8 cellular contexts compared by ENCODE assay signal in the genomic region with DNA sequence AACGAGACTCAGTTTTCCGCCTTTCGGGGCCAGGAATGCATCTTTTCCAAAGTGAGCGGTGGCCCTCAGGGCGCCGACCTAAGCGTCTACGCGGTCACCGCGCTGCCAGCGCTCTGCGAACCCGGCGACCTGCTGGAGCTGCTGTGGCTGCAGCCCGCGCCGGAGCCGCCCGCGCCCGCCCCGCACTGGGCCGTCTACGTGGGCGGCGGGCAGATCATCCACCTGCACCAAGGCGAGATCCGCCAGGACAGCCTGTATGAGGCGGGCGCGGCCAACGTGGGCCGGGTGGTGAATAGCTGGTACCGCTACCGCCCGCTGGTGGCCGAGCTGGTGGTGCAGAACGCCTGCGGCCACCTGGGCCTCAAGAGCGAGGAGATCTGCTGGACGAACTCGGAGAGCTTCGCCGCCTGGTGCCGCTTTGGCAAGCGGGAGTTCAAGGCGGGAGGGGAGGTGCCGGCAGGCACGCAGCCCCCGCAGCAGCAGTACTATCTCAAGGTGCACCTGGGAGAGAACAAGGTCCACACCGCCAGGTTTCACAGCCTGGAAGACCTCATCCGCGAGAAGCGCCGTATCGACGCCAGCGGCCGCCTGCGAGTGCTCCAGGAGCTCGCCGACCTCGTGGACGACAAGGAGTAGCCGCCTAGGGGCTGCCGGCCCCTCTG. TPM values are rescaled to one million over a fixed set of nuclear protein-coding genes. Genes with fewer than 3 reads are reported as not detected.
DNase-seq lines count a peak whose midpoint lies in the region; ATAC-seq, FAIRE-seq and TF ChIP-seq lines count a peak whose summit lies in the region.

No MANE protein-coding gene starts in this region.

- FAIRE-seq in keratinocyte (lab: Jason Lieb, UNC) = peak; percentile 66
- no peak for FAIRE-seq in GM19239 (lab: Jason Lieb, UNC)

- H3K4me1 ChIP-seq in GM23338 (ENCODE audit: insufficient read depth) (peaks cover 14% of the 10 kb centered on the region), keratinocyte (ENCODE audit: control insufficient read depth, extremely low read depth, insufficient read depth, low read length) (peaks cover 18% of the 10 kb centered on the region)

- H3K9me3 Mint-ChIP-seq in Calu3 (ENCODE audit: low read depth, unreplicated experiment) (no peaks in the 10 kb centered on the region), GM23338 (no peaks in the 10 kb centered on the region)

- H3K27ac ChIP-seq in GM23338 (ENCODE audit: low read depth) (no peak overlapping the region), keratinocyte (ENCODE audit: control insufficient read depth, insufficient read depth, low read length) (peak overlapping the region; percentile 68), skin epidermis (peak overlapping the region; percentile 35 to 91 (median 81))

- no TSS peak for BruUV-seq in Calu3 (replicated peaks; lab: Mats Ljungman, UMichigan)

- no peaks in the 10 kb centered on the region for H3K36me3 ChIP-seq in GM23338 (ENCODE audit: insufficient read depth)
- H3K36me3 ChIP-seq in keratinocyte (ENCODE audit: control insufficient read depth in 2 of 2, extremely low read depth in 1 of 2, insufficient read depth in 2 of 2, low read length in 2 of 2) = peaks cover 0 to 1% of the 10 kb centered on the region in 2 experiments

- no peaks in the 10 kb centered on the region for H3K9me1 ChIP-seq in keratinocyte (ENCODE audit: control insufficient read depth, extremely low read depth, insufficient read depth, low read length)

- peak overlapping the region; percentile 71 for H3K9ac ChIP-seq in keratinocyte (ENCODE audit: control insufficient read depth, extremely low read depth, insufficient read depth, low read length)

- no peaks in the 10 kb centered on the region for H3K27me3 Mint-ChIP-seq in Calu3 (ENCODE audit: unreplicated experiment)
- peaks cover 48% of the 10 kb centered on the region for H3K27me3 Mint-ChIP-seq in GM23338 (ENCODE audit: insufficient read depth, low read depth, poor library complexity)

- peak; percentile 91 for DNase-seq in Calu3
- DNase-seq in GM23338 (ENCODE audit: low spot score) = peak; percentile 89
- peak; percentile 89 for DNase-seq in NCI-H2227 (lab: John Stamatoyannopoulos, UW; ENCODE audit: unreplicated experiment)
- peak; percentile 8 for DNase-seq in cerebellar cortex (ENCODE audit: low spot score)
- DNase-seq in keratinocyte (ENCODE audit: low read depth, low spot score) = no peak
- no peak for DNase-seq in GM19239 (ENCODE audit: insufficient read length, low spot score)

- no peaks in the 10 kb centered on the region for H3F3A ChIP-seq in GM23338 (replicated peaks; ENCODE audit: low read depth)

- peak overlapping the region; percentile 91 for H2AFZ ChIP-seq in GM23338
- H2AFZ ChIP-seq in keratinocyte (ENCODE audit: control insufficient read depth, low read length) = peak overlapping the region; percentile 92

- intact Hi-C loops in Calu3 (cut with micrococcal nuclease; ENCODE audit: unreplicated experiment) = loop anchor here (2.0 to 5.0 kb wide), 5 partner anchors 228 to 1442 kb away; no protein-coding TSS in a partner anchor

- peak overlapping the region; percentile 64 for H3K27ac Mint-ChIP-seq in Calu3 (ENCODE audit: unreplicated experiment)
- H3K27ac Mint-ChIP-seq in GM23338 = no peak overlapping the region

- peak; percentile 63 for ATAC-seq in GM23338
- ATAC-seq in HG03139 (IDR thresholded peaks at IDR 0.05; ENCODE audit: unreplicated experiment) = no peak

- no peaks in the 10 kb centered on the region for H3K9me3 ChIP-seq in keratinocyte (ENCODE audit: control insufficient read depth, low read depth, low read length)

- H3K4me3 ChIP-seq in GM23338 (peak overlapping the region; percentile 77), keratinocyte (ENCODE audit: control insufficient read depth in 2 of 3, extremely low read depth in 1 of 3, insufficient read depth in 2 of 3, low read depth in 1 of 3, low read length in 3 of 3) (peak overlapping the region; percentile 67 to 91 (median 84)), skin epidermis (peak overlapping the region; percentile 44 to 61 (median 50))

- H3K4me2 ChIP-seq in GM23338 (peak overlapping the region; percentile 97), keratinocyte (ENCODE audit: control insufficient read depth, extremely low read depth, insufficient read depth, low read depth, low read length) (peak overlapping the region; percentile 97)

- CTCF ChIA-PET in Calu3 (lab: Charles Lee) = interaction anchor here (1.0 kb wide), 1 partner anchor 347 kb away, joined by 4 read pairs; no protein-coding TSS in a partner anchor

- H3K4me3 Mint-ChIP-seq in Calu3 (ENCODE audit: low read depth, unreplicated experiment) = peak overlapping the region; percentile 87
- H3K4me3 Mint-ChIP-seq in GM23338 = peak overlapping the region; percentile 81

- H3K4me1 Mint-ChIP-seq in Calu3 (ENCODE audit: low read depth, unreplicated experiment) (peaks cover 22% of the 10 kb centered on the region), GM23338 (peaks cover 27% of the 10 kb centered on the region)

- H3K9me2 ChIP-seq in GM23338 (ENCODE audit: insufficient read depth) = no peaks in the 10 kb centered on the region

- dilution Hi-C loops in keratinocyte (cut with MboI; ENCODE audit: extremely low pct_ligation_motif_present, low sequenced_read_pairs) = no loop called here

- H3K79me2 ChIP-seq in GM23338 (replicated peaks; ENCODE audit: insufficient read depth) (no peaks in the 10 kb centered on the region), keratinocyte (ENCODE audit: control insufficient read depth, insufficient read depth, low read length) (no peaks in the 10 kb centered on the region)

- no peaks in the 10 kb centered on the region for H4K20me1 ChIP-seq in GM23338 (replicated peaks; ENCODE audit: insufficient read depth)
- no peaks in the 10 kb centered on the region for H4K20me1 ChIP-seq in keratinocyte (ENCODE audit: control insufficient read depth, extremely low read depth, insufficient read depth, low read length)

- H3K36me3 Mint-ChIP-seq in Calu3 (ENCODE audit: insufficient read depth, unreplicated experiment) (peaks cover 40% of the 10 kb centered on the region), GM23338 (ENCODE audit: low read depth) (no peaks in the 10 kb centered on the region; the same call in 2 of the 3 replicates)

- H3K27me3 ChIP-seq in GM23338 (ENCODE audit: insufficient read depth) (peaks cover 77% of the 10 kb centered on the region), keratinocyte (ENCODE audit: control insufficient read depth, extremely low read depth, insufficient read depth, low read length) (peaks cover 12% of the 10 kb centered on the region)

- TF ChIP-seq CTCF in Calu3 (IDR thresholded peaks at IDR 0.05; ENCODE audit: unreplicated experiment) (peak; percentile 60), GM23338 (conservative IDR thresholded peaks at IDR 0.05; ENCODE audit: low read depth in 2 of 2) (peak; percentile 55 to 76), keratinocyte (optimal IDR thresholded peaks at IDR 0.05 in 1 of 3, IDR thresholded peaks at IDR 0.05 in 1 of 3, conservative IDR thresholded peaks at IDR 0.05 in 1 of 3; ENCODE audit: extremely low read depth in 1 of 3, insufficient read depth in 2 of 3, low read length in 3 of 3) (peak; percentile 71 to 93 (median 93))

TF ChIP-seq in GM23338, 12 proteins besides CTCF, POLR2A, EP300 and RAD21 (continues in another document):
- TF ChIP-seq, protein P1, sequence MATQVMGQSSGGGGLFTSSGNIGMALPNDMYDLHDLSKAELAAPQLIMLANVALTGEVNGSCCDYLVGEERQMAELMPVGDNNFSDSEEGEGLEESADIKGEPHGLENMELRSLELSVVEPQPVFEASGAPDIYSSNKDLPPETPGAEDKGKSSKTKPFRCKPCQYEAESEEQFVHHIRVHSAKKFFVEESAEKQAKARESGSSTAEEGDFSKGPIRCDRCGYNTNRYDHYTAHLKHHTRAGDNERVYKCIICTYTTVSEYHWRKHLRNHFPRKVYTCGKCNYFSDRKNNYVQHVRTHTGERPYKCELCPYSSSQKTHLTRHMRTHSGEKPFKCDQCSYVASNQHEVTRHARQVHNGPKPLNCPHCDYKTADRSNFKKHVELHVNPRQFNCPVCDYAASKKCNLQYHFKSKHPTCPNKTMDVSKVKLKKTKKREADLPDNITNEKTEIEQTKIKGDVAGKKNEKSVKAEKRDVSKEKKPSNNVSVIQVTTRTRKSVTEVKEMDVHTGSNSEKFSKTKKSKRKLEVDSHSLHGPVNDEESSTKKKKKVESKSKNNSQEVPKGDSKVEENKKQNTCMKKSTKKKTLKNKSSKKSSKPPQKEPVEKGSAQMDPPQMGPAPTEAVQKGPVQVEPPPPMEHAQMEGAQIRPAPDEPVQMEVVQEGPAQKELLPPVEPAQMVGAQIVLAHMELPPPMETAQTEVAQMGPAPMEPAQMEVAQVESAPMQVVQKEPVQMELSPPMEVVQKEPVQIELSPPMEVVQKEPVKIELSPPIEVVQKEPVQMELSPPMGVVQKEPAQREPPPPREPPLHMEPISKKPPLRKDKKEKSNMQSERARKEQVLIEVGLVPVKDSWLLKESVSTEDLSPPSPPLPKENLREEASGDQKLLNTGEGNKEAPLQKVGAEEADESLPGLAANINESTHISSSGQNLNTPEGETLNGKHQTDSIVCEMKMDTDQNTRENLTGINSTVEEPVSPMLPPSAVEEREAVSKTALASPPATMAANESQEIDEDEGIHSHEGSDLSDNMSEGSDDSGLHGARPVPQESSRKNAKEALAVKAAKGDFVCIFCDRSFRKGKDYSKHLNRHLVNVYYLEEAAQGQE (IDR thresholded peaks at IDR 0.05; ENCODE audit: unreplicated experiment) = no peak
- TF ChIP-seq NANOG (IDR thresholded peaks at IDR 0.05; ENCODE audit: borderline replicate concordance) (no peak), STAT1 (IDR thresholded peaks at IDR 0.05; ENCODE audit: unreplicated experiment) (no peak), ZNF114 (CRISPR knock-in tag; IDR thresholded peaks at IDR 0.05) (peak; percentile 51; the same call in 1 of the 2 replicates)

RNA-seq across cellular contexts. Expression of a gene that starts 1.8 kb away (rescaled TPM):
- total RNA-seq in Calu3 (2022) = 14.2 and 15.4 TPM in 2 replicates
- 3.5 and 5.7 TPM in 2 replicates for total RNA-seq in GM23338 (2014; rRNA removed; shearing (Covaris generic))
- 1.8 and 2.7 TPM in 2 replicates for polyA plus RNA-seq in GM23338 (2016; fragmentation: Nextera tagmentation; extraction: Ambion mirVana)
- polyA plus RNA-seq in keratinocyte = 4.3 to 5.4 TPM (median 4.6 TPM) in 3 replicates
- polyA plus RNA-seq in keratinocyte (2011; ENCODE audit: low read depth) = 3.6 TPM
- 4.7 and 4.8 TPM in 2 replicates for polyA plus RNA-seq in keratinocyte (2011; cell fraction: cytosol; rRNA removed)
- polyA plus RNA-seq in keratinocyte (2011; cell fraction: nucleus; rRNA removed) = 11.7 and 12.9 TPM in 2 replicates
- 6.0 and 12.9 TPM in 2 replicates for polyA plus RNA-seq in keratinocyte (2012; ENCODE audit: low replicate concordance)
- 1.8 to 4.2 TPM (median 3.8 TPM) in 3 replicates for polyA minus RNA-seq in keratinocyte
- 6.7 TPM for polyA minus RNA-seq in keratinocyte (2011; cell fraction: cytosol; rRNA and poly(A)+ RNA removed)
- 8.9 and 9.3 TPM in 2 replicates for polyA minus RNA-seq in keratinocyte (2011; cell fraction: nucleus; rRNA and poly(A)+ RNA removed)

Comparison
In these comparisons a context has a peak if more than half of its experiments do, and no peak if none do; other contexts are left out.
1. DNase-seq: peak in Calu3 (single experiment), GM23338 (single experiment), NCI-H2227 (single experiment) and cerebellar cortex (single experiment); none in keratinocyte (single experiment) and GM19239 (single experiment).
2. Peak in every context shown above with its lines, with median percentiles within 50 percentile points of each other: CTCF ChIP-seq and H3K4me3 ChIP-seq.